Comparison of ENCODE assay signal across 8 cellular contexts in genomic region chr15:45586990-45587860, GRCh38. TPM values are rescaled to one million over a fixed set of nuclear protein-coding genes. Genes with fewer than 3 reads are reported as not detected.
A peak's percentile ranks its signal among the peaks of the same experiment; 100 is the strongest.
DNase-seq lines count a peak whose midpoint lies in the region; ATAC-seq, FAIRE-seq and TF ChIP-seq lines count a peak whose summit lies in the region.

Gene BLOC1S6, plus strand, starts transcription at chr15:45587379. Its CDS starts 65 bp downstream, at chr15:45587444.

- intact Hi-C loops in aorta (cut with DNase I), result loop anchor here (5.0 kb wide), 3 partner anchors 45 to 185 kb away; partner anchors contain the start of gene SLC30A4 (in 1 of the 2)

- H3K36me3 Mint-ChIP-seq in T-helper 2 cell treated with Interferon-gamma antibody and Interleukin-4, amounts not matched to agents 5 μg/mL and 100 μg/mL, for 36 hours (ENCODE audit: low read depth), result peaks cover 2% of the 10 kb centered on the region
- no peaks in the 10 kb centered on the region for H3K36me3 Mint-ChIP-seq in astrocyte (ENCODE audit: low read depth, unreplicated experiment)

- peak within 1 kb of the TSS; percentile 88 for H3K4me2 ChIP-seq in astrocyte (ENCODE audit: low read length)

- peak within 1 kb of the TSS; percentile 97 for H3K27ac ChIP-seq in astrocyte (ENCODE audit: low read depth, low read length)
- H3K27ac ChIP-seq in rectal smooth muscle tissue (ENCODE audit: low read depth, low read length), result peak within 1 kb of the TSS; percentile 99
- H3K27ac ChIP-seq in aorta (ENCODE audit: low read depth in 1 of 2, low read length in 2 of 2), result peak within 1 kb of the TSS; percentile 64 to 69

- H3K79me2 ChIP-seq in astrocyte (ENCODE audit: insufficient read depth, low read length), result peaks cover 47% of the 10 kb centered on the region

- H3K27me3 ChIP-seq in astrocyte (ENCODE audit: insufficient read depth, low read length) (no peaks in the 10 kb centered on the region), rectal smooth muscle tissue (ENCODE audit: control insufficient read depth, insufficient read depth, low read length) (no peaks in the 10 kb centered on the region), aorta (ENCODE audit: control insufficient read depth in 1 of 2, insufficient read depth in 2 of 2, low read length in 1 of 2) (no peaks in the 10 kb centered on the region)

- TF ChIP-seq CTCF in astrocyte (IDR thresholded peaks at IDR 0.05; ENCODE audit: insufficient read depth, low read depth, low read length), result no peak

- H2AFZ ChIP-seq in astrocyte (ENCODE audit: low read depth, low read length), result peak within 1 kb of the TSS; percentile 87

- H3K9me3 ChIP-seq in astrocyte (ENCODE audit: insufficient read depth, low read depth, low read length) (no peaks in the 10 kb centered on the region), aorta (ENCODE audit: control insufficient read depth, low read length) (no peaks in the 10 kb centered on the region)

- H3K4me1 ChIP-seq in astrocyte (ENCODE audit: insufficient read depth, low read length) (peaks cover 20% of the 10 kb centered on the region), rectal smooth muscle tissue (ENCODE audit: control insufficient read depth, insufficient read depth, low read length) (peaks cover 15% of the 10 kb centered on the region), aorta (ENCODE audit: control insufficient read depth in 1 of 2, insufficient read depth in 2 of 2, low read length in 2 of 2) (peaks cover 2 to 4% of the 10 kb centered on the region in 2 donors)

- peaks cover 29% of the 10 kb centered on the region for H3K4me1 Mint-ChIP-seq in T-helper 2 cell treated with Interferon-gamma antibody and Interleukin-4, amounts not matched to agents 5 μg/mL and 100 μg/mL, for 36 hours (ENCODE audit: low read depth)
- peaks cover 17% of the 10 kb centered on the region for H3K4me1 Mint-ChIP-seq in astrocyte (ENCODE audit: low read depth, unreplicated experiment)

- no peak for FAIRE-seq in astrocyte (lab: Jason Lieb, UNC)

- ATAC-seq in GM18498 (IDR thresholded peaks at IDR 0.05; ENCODE audit: unreplicated experiment) (peak; percentile 89), HG02884 (IDR thresholded peaks at IDR 0.05; ENCODE audit: unreplicated experiment) (peak; percentile 71), aorta (ENCODE audit: low FRiP score) (peak; percentile 96)

- H3K4me3 ChIP-seq in astrocyte (ENCODE audit: insufficient read depth, low read depth, low read length), result peak within 1 kb of the TSS; percentile 99
- peak within 1 kb of the TSS; percentile 92 for H3K4me3 ChIP-seq in rectal smooth muscle tissue (ENCODE audit: low read length)
- H3K4me3 ChIP-seq in aorta (ENCODE audit: low read length in 2 of 2), result peak within 1 kb of the TSS; percentile 67 to 92

- no peaks in the 10 kb centered on the region for H4K20me1 ChIP-seq in astrocyte (ENCODE audit: insufficient read depth, low read length)

- no peaks in the 10 kb centered on the region for H3K27me3 Mint-ChIP-seq in T-helper 2 cell treated with Interferon-gamma antibody and Interleukin-4, amounts not matched to agents 5 μg/mL and 100 μg/mL, for 36 hours (ENCODE audit: low read depth)
- H3K27me3 Mint-ChIP-seq in astrocyte (ENCODE audit: low read depth, unreplicated experiment), result no peaks in the 10 kb centered on the region

- H3K9ac ChIP-seq in astrocyte (ENCODE audit: low read length), result peak within 1 kb of the TSS; percentile 94
- H3K9ac ChIP-seq in rectal smooth muscle tissue (ENCODE audit: low read length), result peak within 1 kb of the TSS; percentile 87

- H3K4me3 Mint-ChIP-seq in T-helper 2 cell treated with Interferon-gamma antibody and Interleukin-4, amounts not matched to agents 5 μg/mL and 100 μg/mL, for 36 hours, result peak within 1 kb of the TSS; percentile 99
- H3K4me3 Mint-ChIP-seq in astrocyte (ENCODE audit: unreplicated experiment), result peak within 1 kb of the TSS; percentile 96

- H3K27ac Mint-ChIP-seq in T-helper 2 cell treated with Interferon-gamma antibody and Interleukin-4, amounts not matched to agents 5 μg/mL and 100 μg/mL, for 36 hours, result peak within 1 kb of the TSS; percentile 100
- peak within 1 kb of the TSS; percentile 100 for H3K27ac Mint-ChIP-seq in astrocyte (ENCODE audit: unreplicated experiment)

- H3K36me3 ChIP-seq in astrocyte (ENCODE audit: insufficient read depth, low read length) (no peaks in the 10 kb centered on the region), rectal smooth muscle tissue (ENCODE audit: control insufficient read depth, insufficient read depth, low read length) (no peaks in the 10 kb centered on the region), aorta (ENCODE audit: control insufficient read depth in 1 of 2, insufficient read depth in 2 of 2, low read length in 1 of 2) (no peaks in the 10 kb centered on the region)

- peak; percentile 82 for DNase-seq in NCI-H1694 (lab: John Stamatoyannopoulos, UW)
- DNase-seq in T-helper 2 cell treated with Interferon-gamma antibody and Interleukin-4, amounts not matched to agents 5 μg/mL and 100 μg/mL, for 36 hours (ENCODE audit: low spot score), result peak; percentile 87
- peak; percentile 90 for DNase-seq in astrocyte (ENCODE audit: low read depth)
- peak; percentile 77 for DNase-seq in hepatic stellate cell (ENCODE audit: low spot score)
- peak; percentile 95 to 96 for DNase-seq in aorta

- WGBS in aorta, 2 donors, result 0 to 1% methylated on average over 68 of the region's 68 CpGs

- H3K9me3 Mint-ChIP-seq in T-helper 2 cell treated with Interferon-gamma antibody and Interleukin-4, amounts not matched to agents 5 μg/mL and 100 μg/mL, for 36 hours, result no peaks in the 10 kb centered on the region
- H3K9me3 Mint-ChIP-seq in astrocyte (ENCODE audit: unreplicated experiment), result no peaks in the 10 kb centered on the region

RNA-seq across cellular contexts. Expression of gene BLOC1S6, which starts in this region (rescaled TPM):
- total RNA-seq in astrocyte (62.3 and 64.2 TPM in 2 replicates), aorta (10 to 100 TPM; 46.8 to 47.3 TPM)
- polyA plus RNA-seq in aorta, result 10 to 100 TPM; 24.9 to 45.6 TPM

Comparison
In these comparisons a context has a peak if more than half of its experiments do, and no peak if none do; other contexts are left out.
1. Peak in every context shown above with its lines: DNase-seq, ATAC-seq, H3K4me3 ChIP-seq and H3K27ac ChIP-seq.